Comparison of ENCODE assay signal across 16 cellular contexts in genomic region chr5:150600951-150601773, GRCh38. TPM values are rescaled to one million over a fixed set of nuclear protein-coding genes. Genes with fewer than 3 reads are reported as not detected.
DNase-seq lines count a peak whose midpoint lies in the region; ATAC-seq, FAIRE-seq and TF ChIP-seq lines count a peak whose summit lies in the region.
"Had no signal": no experiment of that assay in that cellular context is flagged by ENCODE, and none has a peak within 500 bp of the region (broad histone marks: within the 10 kb centered on the region; RNA-seq: fewer than 3 reads in every experiment).

No MANE protein-coding gene starts in this region.

- peak in 1 of 3 donors; percentile 9 for TF ChIP-seq POLR2A in body of pancreas (IDR thresholded peaks at IDR 0.05)

- H3K4me1 ChIP-seq in body of pancreas (peaks cover 18% of the 10 kb centered on the region), kidney (ENCODE audit: control insufficient read depth in 1 of 2, insufficient read depth in 1 of 2, low read depth in 1 of 2, low read length in 2 of 2) (peaks cover 3 to 9% of the 10 kb centered on the region in 2 donors), small intestine (ENCODE audit: control insufficient read depth in 2 of 2, insufficient read depth in 1 of 2, low read depth in 1 of 2, low read length in 1 of 2) (peaks cover 2 to 5% of the 10 kb centered on the region in 2 donors)

- 68 to 78% methylated on average over 18 to 28 of the region's 28 CpGs for WGBS in body of pancreas, 2 donors
- 75 to 86% (median 80%) methylated on average over 27 to 28 of the region's 28 CpGs for WGBS in small intestine, 3 donors

- H3K9ac ChIP-seq in kidney (ENCODE audit: low read length in 2 of 2), result no peak overlapping the region

- DNase-seq in EH (ENCODE audit: low read depth) (peak; percentile 67), body of pancreas (no peak), kidney (peak; percentile 63), small intestine (no peak), KG1 (lab: John Stamatoyannopoulos, UW) (no peak), head of caudate nucleus (no peak)
- DNase-seq: NCI-H1694; NCI-H748 treated with DMSO at 0.1 percent for 48 hours; stimulated activated CD4-positive, alpha-beta T cell treated with anti-CD3 and anti-CD28 coated beads, Interleukin-1b, Interleukin-23, amount 100 ng/mL, for 48 hours had no signal

- no peaks in the 10 kb centered on the region for H3K9me3 Mint-ChIP-seq in stimulated activated memory B cell treated with anti-CD40 and anti-IgM and Interleukin-4, amounts not matched to agents 10 μg/mL and 1 μg/mL and 100 μg/mL, for 72 hours
- H3K9me3 Mint-ChIP-seq: CD14-positive monocyte had no signal

- H3K27ac Mint-ChIP-seq in stimulated activated memory B cell treated with anti-CD40 and anti-IgM and Interleukin-4, amounts not matched to agents 10 μg/mL and 1 μg/mL and 100 μg/mL, for 72 hours, result no peak overlapping the region
- H3K27ac Mint-ChIP-seq: CD14-positive monocyte had no signal

- no peaks in the 10 kb centered on the region for H3K36me3 Mint-ChIP-seq in stimulated activated memory B cell treated with anti-CD40 and anti-IgM and Interleukin-4, amounts not matched to agents 10 μg/mL and 1 μg/mL and 100 μg/mL, for 72 hours
- H3K36me3 Mint-ChIP-seq: CD14-positive monocyte had no signal

- ATAC-seq in body of pancreas (no peak), HG03378 (IDR thresholded peaks at IDR 0.05; ENCODE audit: unreplicated experiment) (no peak)
- ATAC-seq in stimulated activated memory B cell treated with anti-CD40 and anti-IgM and Interleukin-4, amounts not matched to agents 10 μg/mL and 1 μg/mL and 100 μg/mL, for 72 hours, result peak; percentile 13
- ATAC-seq: K562 had no signal

- H3K4me1 Mint-ChIP-seq in stimulated activated memory B cell treated with anti-CD40 and anti-IgM and Interleukin-4, amounts not matched to agents 10 μg/mL and 1 μg/mL and 100 μg/mL, for 72 hours, result peaks cover 16% of the 10 kb centered on the region

- no peak for FAIRE-seq in kidney (lab: Jason Lieb, UNC)
- FAIRE-seq in small intestine (lab: Jason Lieb, UNC), result no peak
- FAIRE-seq: K562 had no signal

- H3K9me3 ChIP-seq in body of pancreas, result no peaks in the 10 kb centered on the region
- no peaks in the 10 kb centered on the region for H3K9me3 ChIP-seq in kidney (ENCODE audit: control insufficient read depth in 1 of 2, low read length in 2 of 2)
- H3K9me3 ChIP-seq in small intestine (ENCODE audit: control insufficient read depth, low read depth), result no peaks in the 10 kb centered on the region
- H3K9me3 ChIP-seq: neutrophil had no signal

- H3K36me3 ChIP-seq in body of pancreas (replicated peaks in 1 of 2; ENCODE audit: insufficient read depth in 1 of 2, low read depth in 2 of 2) (no peaks in the 10 kb centered on the region), kidney (ENCODE audit: control insufficient read depth in 1 of 2, insufficient read depth in 2 of 2, low read length in 2 of 2) (no peaks in the 10 kb centered on the region), small intestine (ENCODE audit: control insufficient read depth in 2 of 2, insufficient read depth in 2 of 2, low read length in 2 of 2) (no peaks in the 10 kb centered on the region)
- H3K36me3 ChIP-seq: neutrophil had no signal

- H3K27me3 ChIP-seq in body of pancreas (no peaks in the 10 kb centered on the region), small intestine (ENCODE audit: control insufficient read depth in 2 of 2, insufficient read depth in 2 of 2, low read length in 2 of 2) (no peaks in the 10 kb centered on the region)
- H3K27me3 ChIP-seq: dorsolateral prefrontal cortex had no signal

- H3K4me3 Mint-ChIP-seq in stimulated activated memory B cell treated with anti-CD40 and anti-IgM and Interleukin-4, amounts not matched to agents 10 μg/mL and 1 μg/mL and 100 μg/mL, for 72 hours, result no peak overlapping the region
- H3K4me3 Mint-ChIP-seq: CD14-positive monocyte had no signal

- H3K27ac ChIP-seq in body of pancreas (peak overlapping the region in 3 of 4 donors; percentile 13 to 54 (median 54)), kidney (ENCODE audit: low read depth in 2 of 2, low read length in 2 of 2) (no peak overlapping the region), small intestine (ENCODE audit: low read depth in 1 of 2, low read length in 1 of 2) (peak overlapping the region in 1 of 2 donors; percentile 6)
- H3K27ac ChIP-seq: dorsolateral prefrontal cortex, neutrophil, VCaP had no signal

- H3K4me3 ChIP-seq in body of pancreas, result no peak overlapping the region
- no peak overlapping the region for H3K4me3 ChIP-seq in kidney (ENCODE audit: low read length in 2 of 2)
- H3K4me3 ChIP-seq in small intestine (ENCODE audit: low read depth in 1 of 2, low read length in 2 of 2), result no peak overlapping the region
- H3K4me3 ChIP-seq: dorsolateral prefrontal cortex, K562 had no signal

- TF ChIP-seq CTCF in body of pancreas (IDR thresholded peaks at IDR 0.05) (no peak), kidney (IDR thresholded peaks at IDR 0.05; ENCODE audit: borderline replicate concordance, extremely low read depth, insufficient read depth) (no peak)

- no peaks in the 10 kb centered on the region for H3K27me3 Mint-ChIP-seq in stimulated activated memory B cell treated with anti-CD40 and anti-IgM and Interleukin-4, amounts not matched to agents 10 μg/mL and 1 μg/mL and 100 μg/mL, for 72 hours

- intact Hi-C loops in body of pancreas (cut with DNase I) (no loop called here), kidney (cut with DNase I) (no loop called here), head of caudate nucleus (cut with DNase I) (no loop called here)

RNA-seq across cellular contexts. Expression of gene SYNPO, which starts 39.3 kb away (rescaled TPM):
- total RNA-seq in body of pancreas (10 to 100 TPM; 18.4 to 40.9 TPM), kidney (87.6 TPM)
- polyA plus RNA-seq in kidney (ENCODE audit: insufficient read depth, low read depth, low replicate concordance) (46.3 TPM), small intestine (10 to 100 TPM; 23.2 to 34.4 (median 26.2) TPM)
- polyA plus RNA-seq: CD14-positive monocyte had no signal

RNA-seq across cellular contexts. Expression of gene MYOZ3, which starts 59.9 kb away (rescaled TPM):
- total RNA-seq in body of pancreas, result under 1 TPM in 1 of 2 donors, not detected in 1; 0.26 TPM
- total RNA-seq in kidney, result 0.66 TPM
- polyA plus RNA-seq in kidney (ENCODE audit: insufficient read depth, low read depth, low replicate concordance), result 1.3 TPM
- under 1 TPM; 0.27 to 0.45 (median 0.31) TPM for polyA plus RNA-seq in small intestine
- total RNA-seq: K562 had no signal
- polyA plus RNA-seq: CD14-positive monocyte, K562 had no signal

Comparison
In these comparisons a context has a peak if more than half of its experiments do, and no peak if none do; other contexts are left out.
1. DNase-seq: peak in EH (single experiment) and kidney (single experiment); none in body of pancreas (0 of 4), small intestine (single experiment), KG1 (single experiment) and head of caudate nucleus (0 of 42).
2. H3K27ac ChIP-seq: peak in body of pancreas (3 of 4); none in kidney (0 of 2).